Comparison of ENCODE assay signal across 22 cellular contexts in the genomic region with DNA sequence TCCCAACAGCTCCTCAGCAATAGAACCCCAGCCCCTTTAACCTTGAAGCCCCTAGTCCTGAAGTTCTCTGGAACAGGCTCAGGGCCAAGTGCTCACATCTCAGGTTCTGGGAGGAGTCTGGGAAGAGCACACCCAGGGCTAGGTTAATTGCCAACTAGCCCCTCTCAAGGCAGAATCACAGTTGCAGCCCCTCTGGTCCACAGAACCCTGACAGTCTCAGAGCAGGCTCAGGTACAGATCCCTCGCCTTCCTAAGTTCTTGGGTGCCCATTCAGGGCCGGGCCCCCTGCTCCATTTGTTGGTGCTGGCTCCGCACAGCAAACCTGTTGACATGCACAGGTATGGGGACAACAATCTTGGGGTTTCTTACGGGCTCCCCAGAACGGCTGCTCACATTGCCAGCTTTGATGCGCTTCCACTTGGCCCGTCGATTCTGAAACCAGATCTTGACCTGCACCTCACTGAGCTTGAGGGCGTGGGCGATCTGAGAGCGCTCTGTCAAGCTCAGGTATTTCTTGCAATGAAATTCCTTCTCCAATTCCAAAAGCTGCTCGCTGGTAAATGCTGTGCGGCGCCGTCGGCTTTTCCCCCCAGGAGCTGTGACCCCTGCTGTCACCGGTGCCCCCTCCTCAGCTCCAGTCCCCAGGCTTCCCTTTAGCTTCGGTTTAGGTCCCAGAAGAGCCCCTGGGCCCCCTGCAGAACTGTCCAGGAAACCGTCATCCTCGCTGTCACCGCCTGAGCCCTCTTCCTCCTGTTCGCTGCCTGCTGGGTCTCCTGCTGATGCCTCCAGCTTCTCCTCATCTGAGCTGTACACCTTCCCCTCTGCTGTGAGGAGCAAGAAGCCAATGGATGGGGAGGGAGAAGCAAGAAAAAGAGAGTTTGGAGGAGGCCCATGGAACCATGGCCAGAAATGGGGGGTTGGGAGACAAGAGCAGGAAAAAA. TPM values are rescaled to one million over a fixed set of nuclear protein-coding genes. Genes with fewer than 3 reads are reported as not detected.
DNase-seq lines count a peak whose midpoint lies in the region; ATAC-seq, FAIRE-seq and TF ChIP-seq lines count a peak whose summit lies in the region.
"Had no signal": no experiment of that assay in that cellular context is flagged by ENCODE, and none has a peak within 500 bp of the region (broad histone marks: within the 10 kb centered on the region; RNA-seq: fewer than 3 reads in every experiment).

No MANE protein-coding gene starts in this region.

- H3K79me2 ChIP-seq in GM12878 (ENCODE audit: control insufficient read depth, insufficient read depth, low read length): no peaks in the 10 kb centered on the region

- H3K4me3 ChIP-seq in GM12878: no peak overlapping the region
- no peak overlapping the region for H3K4me3 ChIP-seq in left lung
- H3K4me3 ChIP-seq in stomach: no peak overlapping the region
- H3K4me3 ChIP-seq in colonic mucosa: no peak overlapping the region
- H3K4me3 ChIP-seq: GM23248, HAP-1 had no signal

- no peak overlapping the region for H3K4me2 ChIP-seq in GM12878 (ENCODE audit: control insufficient read depth, insufficient read depth)

- no TSS peak for BruUV-seq in GM12878 (replicated peaks; lab: Mats Ljungman, UMichigan)

- TF ChIP-seq RAD21 in GM12878 (IDR thresholded peaks at IDR 0.05; ENCODE audit: insufficient read depth, low read depth, low read length): no peak

- TF ChIP-seq EP300 in GM12878 (IDR thresholded peaks at IDR 0.05; ENCODE audit: borderline replicate concordance in 1 of 2, control insufficient read depth in 1 of 2, low read depth in 2 of 2, low read length in 2 of 2): no peak
- TF ChIP-seq EP300 in stomach (IDR thresholded peaks at IDR 0.05): no peak

- H3K36me3 ChIP-seq in GM12878 (ENCODE audit: control insufficient read depth in 2 of 2, insufficient read depth in 2 of 2, low read length in 1 of 2): peaks cover 0 to 1% of the 10 kb centered on the region in 2 experiments; a peak in 1 of 4 replicates
- H3K36me3 ChIP-seq in left lung: peaks cover 0 to 18% of the 10 kb centered on the region in 2 donors
- H3K36me3 ChIP-seq in stomach: peaks cover 8 to 18% (median 16%) of the 10 kb centered on the region in 4 donors
- H3K36me3 ChIP-seq in colonic mucosa: no peaks in the 10 kb centered on the region

- TF ChIP-seq POLR2A in GM12878 (IDR thresholded peaks at IDR 0.05; ENCODE audit: low read depth, low read length) (no peak), stomach (IDR thresholded peaks at IDR 0.05) (no peak)

- POLR2A ChIA-PET in GM12878 (lab: Charles Lee): no interaction called here

- in situ Hi-C loops in GM12878 (cut with MboI): no loop called here

- H3K4me1 Mint-ChIP-seq in activated naive CD8-positive, alpha-beta T cell treated with anti-CD3 and anti-CD28 coated beads for 36 hours: no peaks in the 10 kb centered on the region
- H3K4me1 Mint-ChIP-seq: CD4-positive, alpha-beta memory T cell had no signal

- SMC1A ChIA-PET in GM12878 (lab: Charles Lee; ENCODE audit: uncharacterized antibody, unreplicated experiment): no interaction called here

- ATAC-seq in GM12878 (peak; percentile 39; the same call in 2 of the 3 replicates), left lung (peak; percentile 48), GM18861 (IDR thresholded peaks at IDR 0.05; ENCODE audit: unreplicated experiment) (no peak)

- H3K9me3 Mint-ChIP-seq in activated naive CD8-positive, alpha-beta T cell treated with anti-CD3 and anti-CD28 coated beads for 36 hours: no peaks in the 10 kb centered on the region
- H3K9me3 Mint-ChIP-seq: CD4-positive, alpha-beta memory T cell had no signal

- H3K36me3 Mint-ChIP-seq in activated naive CD8-positive, alpha-beta T cell treated with anti-CD3 and anti-CD28 coated beads for 36 hours: no peaks in the 10 kb centered on the region

- peak; percentile 41 for DNase-seq in activated CD8-positive, alpha-beta memory T cell treated with anti-CD3 and anti-CD28 coated beads for 24 hours
- DNase-seq in activated CD8-positive, alpha-beta memory T cell treated with anti-CD3 and anti-CD28 coated beads, Interleukin-2, amount 50 U/mL, for 4 hours: no peak
- DNase-seq in GM12878 (ENCODE audit: low read depth, low spot score) (no peak), left lung (peak in 1 of 2 donors; percentile 40), stomach (peak; percentile 18), colonic mucosa (no peak)
- DNase-seq in activated naive CD8-positive, alpha-beta T cell treated with anti-CD3 and anti-CD28 coated beads for 36 hours: no peak
- DNase-seq: CD4-positive, alpha-beta memory T cell; DMS153; GF-D8; GM23248; NCI-H1092 treated with DMSO at 0.1 percent for 48 hours; NCI-H2227 treated with DMSO at 0.1 percent for 48 hours; NCI-H510A treated with DMSO at 0.1 percent for 48 hours; NCI-H774 had no signal

- intact Hi-C loops in GM12878 (cut with micrococcal nuclease; ENCODE audit: unreplicated experiment) (no loop called here), left lung (cut with DNase I) (no loop called here), stomach (cut with DNase I; ENCODE audit: low total_unique reads) (no loop called here), colonic mucosa (cut with DNase I) (no loop called here)

- no peaks in the 10 kb centered on the region for H3K9me3 ChIP-seq in GM12878 (replicated peaks; ENCODE audit: control insufficient read depth, insufficient read depth, low read length)
- H3K9me3 ChIP-seq in left lung: no peaks in the 10 kb centered on the region
- H3K9me3 ChIP-seq in stomach: no peaks in the 10 kb centered on the region
- H3K9me3 ChIP-seq in colonic mucosa: no peaks in the 10 kb centered on the region
- H3K9me3 ChIP-seq: HAP-1 had no signal

- CTCF ChIA-PET in GM12878 (lab: Yijun Ruan, JAX): interaction anchor here (0.8 to 1.8 kb wide), 5 partner anchors 24 to 130 kb away, joined by 3 to 8 read pairs (median 3); no protein-coding TSS in a partner anchor

- H4K20me1 ChIP-seq in GM12878 (ENCODE audit: control insufficient read depth, insufficient read depth): no peaks in the 10 kb centered on the region

- RAD21 ChIA-PET in GM12878 (lab: Charles Lee; ENCODE audit: unreplicated experiment): no interaction called here

- H3K27me3 Mint-ChIP-seq in activated naive CD8-positive, alpha-beta T cell treated with anti-CD3 and anti-CD28 coated beads for 36 hours: peaks cover 12% of the 10 kb centered on the region

- no peak overlapping the region for H3K4me3 Mint-ChIP-seq in activated naive CD8-positive, alpha-beta T cell treated with anti-CD3 and anti-CD28 coated beads for 36 hours
- H3K4me3 Mint-ChIP-seq: CD4-positive, alpha-beta memory T cell had no signal

- TF ChIP-seq CTCF in GM12878 (IDR thresholded peaks at IDR 0.05 in 2 of 3, conservative IDR thresholded peaks at IDR 0.05 in 1 of 3; ENCODE audit: control insufficient read depth in 2 of 3, extremely low read depth in 1 of 3, insufficient read depth in 1 of 3, low read depth in 3 of 3, low read length in 3 of 3) (no peak), left lung (IDR thresholded peaks at IDR 0.05) (no peak), stomach (IDR thresholded peaks at IDR 0.05) (no peak), colonic mucosa (IDR thresholded peaks at IDR 0.05) (no peak)

- 62% methylated on average over 22 of the region's 22 CpGs for WGBS in GM12878 (ENCODE audit: insufficient coverage, insufficient replicate concordance, low lambda C conversion rate, missing lambda C conversion rate)
- WGBS in stomach, 5 donors: 50 to 64% (median 55%) methylated on average over 22 of the region's 22 CpGs

- H3K9ac ChIP-seq in GM12878 (ENCODE audit: control insufficient read depth, insufficient read depth, low read length) (no peak overlapping the region), colonic mucosa (ENCODE audit: low read depth in 2 of 2, low read length in 2 of 2) (no peak overlapping the region)
- H3K9ac ChIP-seq: GM23248 had no signal

- H3K27me3 ChIP-seq in GM12878 (replicated peaks in 1 of 2; ENCODE audit: control insufficient read depth in 2 of 2, insufficient read depth in 2 of 2, low read length in 1 of 2) (peaks cover 0 to 2% of the 10 kb centered on the region in 2 experiments; a peak in 1 of 4 replicates), left lung (peaks cover 14 to 52% of the 10 kb centered on the region in 2 donors), stomach (peaks cover 0 to 44% (median 6%) of the 10 kb centered on the region in 3 donors), colonic mucosa (no peaks in the 10 kb centered on the region)

- no peaks in the 10 kb centered on the region for H3K4me1 ChIP-seq in GM12878 (ENCODE audit: control insufficient read depth, insufficient read depth, low read length)
- no peaks in the 10 kb centered on the region for H3K4me1 ChIP-seq in left lung
- H3K4me1 ChIP-seq in stomach: peaks cover 0 to 3% (median 0%) of the 10 kb centered on the region in 4 donors
- no peaks in the 10 kb centered on the region for H3K4me1 ChIP-seq in colonic mucosa
- H3K4me1 ChIP-seq: HAP-1 had no signal

- H3K27ac ChIP-seq in GM12878 (ENCODE audit: control insufficient read depth, insufficient read depth) (no peak overlapping the region), left lung (no peak overlapping the region), stomach (no peak overlapping the region), colonic mucosa (no peak overlapping the region)
- H3K27ac ChIP-seq: GM23248, RWPE1 had no signal

- no peak for FAIRE-seq in GM12878 (lab: Jason Lieb, UNC)
- FAIRE-seq: A204.1, GM19239 had no signal

- H2AFZ ChIP-seq in GM12878 (ENCODE audit: control insufficient read depth, low read depth, low read length): no peak overlapping the region
- H2AFZ ChIP-seq: GM23248 had no signal

- H3K27ac Mint-ChIP-seq in activated naive CD8-positive, alpha-beta T cell treated with anti-CD3 and anti-CD28 coated beads for 36 hours: no peak overlapping the region

RNA-seq across cellular contexts. Expression of gene GBX1, which starts 18.9 kb away (rescaled TPM):
- not detected in 2 replicates for total RNA-seq in GM12878 (2013; cell fraction: nucleolus; rRNA removed)
- total RNA-seq in GM12878 (2014; rRNA removed): not detected in 2 replicates
- total RNA-seq in GM12878 (2014; rRNA removed; fragmentation: Illumina TruSeq; extraction: Trizol): not detected in 2 replicates
- total RNA-seq in GM12878 (2021): not detected in 2 replicates
- polyA plus RNA-seq in GM12878 (2011; ENCODE audit: low read depth): not detected
- not detected in 2 replicates for polyA plus RNA-seq in GM12878 (2011; rRNA removed)
- polyA plus RNA-seq in GM12878 (2011; cell fraction: cytosol; rRNA removed): not detected in 2 replicates
- polyA plus RNA-seq in GM12878 (2011; cell fraction: nucleus; rRNA removed): not detected in 2 replicates
- polyA plus RNA-seq in GM12878 (2012): not detected in 2 replicates
- polyA plus RNA-seq in GM12878 (2014; fragmentation: Illumina TruSeq; extraction: Trizol): not detected in 2 replicates
- not detected for polyA plus RNA-seq in GM12878 (2014; fragmentation: Nextera tagmentation; extraction: Ambion mirVana)
- not detected in 2 replicates for polyA plus RNA-seq in GM12878 (2014; rRNA removed)
- polyA plus RNA-seq in GM12878 (2016; fragmentation: Nextera tagmentation; extraction: Ambion mirVana): not detected
- polyA minus RNA-seq in GM12878 (2011; rRNA and poly(A)+ RNA removed): not detected in 2 replicates
- not detected in 2 replicates for polyA minus RNA-seq in GM12878 (2011; cell fraction: cytosol; rRNA and poly(A)+ RNA removed)
- not detected in 2 replicates for polyA minus RNA-seq in GM12878 (2011; cell fraction: nucleus; rRNA and poly(A)+ RNA removed)
- total RNA-seq in left lung: not detected
- not detected for total RNA-seq in stomach
- not detected for polyA plus RNA-seq in stomach
- not detected for total RNA-seq in colonic mucosa
- total RNA-seq in activated naive CD8-positive, alpha-beta T cell treated with anti-CD3 and anti-CD28 coated beads for 36 hours: not detected
- total RNA-seq: CD4-positive, alpha-beta memory T cell; Daoy; GM23248 had no signal
- polyA plus RNA-seq: BJ; CD4-positive, alpha-beta memory T cell; GM23248 had no signal

RNA-seq across cellular contexts. Expression of gene ASB10, which starts 38.5 kb away (rescaled TPM):
- not detected in 2 replicates for total RNA-seq in GM12878 (2013; cell fraction: nucleolus; rRNA removed)
- total RNA-seq in GM12878 (2014; rRNA removed) (not detected in 2 replicates), GM12878 (2014; rRNA removed; fragmentation: Illumina TruSeq; extraction: Trizol) (not detected in 2 replicates), GM12878 (2021) (not detected in 2 replicates), left lung (not detected), stomach (not detected), colonic mucosa (not detected)
- polyA plus RNA-seq in GM12878 (2011; ENCODE audit: low read depth): not detected
- polyA plus RNA-seq in GM12878 (2011; rRNA removed) (not detected in 2 replicates), GM12878 (2014; fragmentation: Illumina TruSeq; extraction: Trizol) (not detected in 2 replicates), GM12878 (2014; fragmentation: Nextera tagmentation; extraction: Ambion mirVana) (not detected), GM12878 (2014; rRNA removed) (not detected in 2 replicates), GM12878 (2016; fragmentation: Nextera tagmentation; extraction: Ambion mirVana) (not detected), stomach (under 1 TPM in 1 of 3 donors, not detected in 2; 0.05 TPM)
- not detected in 2 replicates for polyA plus RNA-seq in GM12878 (2011; cell fraction: cytosol; rRNA removed)
- polyA plus RNA-seq in GM12878 (2011; cell fraction: nucleus; rRNA removed): not detected in 2 replicates
- not detected in 2 replicates for polyA plus RNA-seq in GM12878 (2012)
- not detected in 2 replicates for polyA minus RNA-seq in GM12878 (2011; rRNA and poly(A)+ RNA removed)
- polyA minus RNA-seq in GM12878 (2011; cell fraction: cytosol; rRNA and poly(A)+ RNA removed): not detected in 2 replicates
- polyA minus RNA-seq in GM12878 (2011; cell fraction: nucleus; rRNA and poly(A)+ RNA removed): not detected in 2 replicates
- total RNA-seq in activated naive CD8-positive, alpha-beta T cell treated with anti-CD3 and anti-CD28 coated beads for 36 hours: not detected
- total RNA-seq: CD4-positive, alpha-beta memory T cell; Daoy; GM23248 had no signal
- polyA plus RNA-seq: BJ; CD4-positive, alpha-beta memory T cell; GM23248 had no signal

Comparison
In these comparisons a context has a peak if more than half of its experiments do, and no peak if none do; other contexts are left out.
1. DNase-seq: peak in activated CD8-positive, alpha-beta memory T cell treated with anti-CD3 and anti-CD28 coated beads for 24 hours (single experiment) and stomach (single experiment); none in activated CD8-positive, alpha-beta memory T cell treated with anti-CD3 and anti-CD28 coated beads, Interleukin-2, amount 50 U/mL, for 4 hours (single experiment), GM12878 (single experiment), colonic mucosa (single experiment) and activated naive CD8-positive, alpha-beta T cell treated with anti-CD3 and anti-CD28 coated beads for 36 hours (single experiment).